9 cellular contexts compared by ENCODE assay signal in the genomic region with DNA sequence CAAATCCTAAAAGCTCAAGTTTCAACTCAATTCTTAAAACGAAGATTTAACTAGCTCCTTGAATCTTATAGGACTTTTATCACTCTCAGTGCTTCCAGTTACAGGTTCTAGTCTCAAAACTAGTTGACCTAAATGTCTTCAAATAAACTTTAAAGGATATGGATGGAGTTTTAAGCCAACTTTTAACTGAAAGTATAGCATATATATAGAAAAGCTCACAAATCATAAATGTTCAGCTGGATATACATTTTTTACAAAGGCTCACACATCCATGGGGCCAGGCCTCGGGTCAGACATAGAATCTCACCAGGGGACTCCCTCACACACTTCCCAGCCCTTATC. TPM values are rescaled to one million over a fixed set of nuclear protein-coding genes. Genes with fewer than 3 reads are reported as not detected.
DNase-seq lines count a peak whose midpoint lies in the region; ATAC-seq and TF ChIP-seq lines count a peak whose summit lies in the region.
"Had no signal": no experiment of that assay in that cellular context is flagged by ENCODE, and none has a peak within 500 bp of the region (broad histone marks: within the 10 kb centered on the region; RNA-seq: fewer than 3 reads in every experiment).

No MANE protein-coding gene starts in this region.

- peaks cover 65% of the 10 kb centered on the region for H3K27me3 Mint-ChIP-seq in stimulated activated naive CD8-positive, alpha-beta T cell treated with anti-CD3 and anti-CD28 coated beads, Interleukin-15, Interleukin-2, amounts not matched to agents 100 ng/mL and 50 ng/mL, for 24 hours

- H3K36me3 ChIP-seq in adipocyte (ENCODE audit: control insufficient read depth, insufficient read depth, low read length, severe bottlenecking) = no peaks in the 10 kb centered on the region
- H3K36me3 ChIP-seq in mesodermal cell (ENCODE audit: control insufficient read depth, insufficient read depth, low read length) = no peaks in the 10 kb centered on the region
- H3K36me3 ChIP-seq in HAP-1 (replicated peaks) = no peaks in the 10 kb centered on the region
- H3K36me3 ChIP-seq in uterus = no peaks in the 10 kb centered on the region

- no peak for DNase-seq in stimulated activated naive CD8-positive, alpha-beta T cell treated with anti-CD3 and anti-CD28 coated beads, Interleukin-15, Interleukin-2, amounts not matched to agents 100 U/mL and 50 U/mL, for 24 hours
- DNase-seq in adipocyte (ENCODE audit: low read depth) = no peak
- DNase-seq in HCEC 1CT = no peak
- no peak for DNase-seq in HAP-1 (ENCODE audit: low spot score in 2 of 2)
- no peak for DNase-seq in uterus

- peaks cover 5% of the 10 kb centered on the region for H3K4me1 Mint-ChIP-seq in stimulated activated naive CD8-positive, alpha-beta T cell treated with anti-CD3 and anti-CD28 coated beads, Interleukin-15, Interleukin-2, amounts not matched to agents 100 ng/mL and 50 ng/mL, for 24 hours (ENCODE audit: low read depth)

- no peak for TF ChIP-seq POLR2A in uterus (IDR thresholded peaks at IDR 0.05)

- no peak overlapping the region for H3K27ac Mint-ChIP-seq in stimulated activated naive CD8-positive, alpha-beta T cell treated with anti-CD3 and anti-CD28 coated beads, Interleukin-15, Interleukin-2, amounts not matched to agents 100 ng/mL and 50 ng/mL, for 24 hours

- peaks cover 15% of the 10 kb centered on the region for H3K36me3 Mint-ChIP-seq in stimulated activated naive CD8-positive, alpha-beta T cell treated with anti-CD3 and anti-CD28 coated beads, Interleukin-15, Interleukin-2, amounts not matched to agents 100 ng/mL and 50 ng/mL, for 24 hours (ENCODE audit: low read depth)

- 0 to 9% methylated on average over 1 of the region's 2 CpGs for WGBS in mesodermal cell (ENCODE audit: insufficient coverage in 2 of 2), 2 experiments

- H3K27me3 ChIP-seq in adipocyte (replicated peaks; ENCODE audit: control insufficient read depth, insufficient read depth, low read length) (peaks cover 10% of the 10 kb centered on the region), HAP-1 (ENCODE audit: low read depth) (no peaks in the 10 kb centered on the region), uterus (no peaks in the 10 kb centered on the region)

- ATAC-seq in stimulated activated naive CD8-positive, alpha-beta T cell treated with anti-CD3 and anti-CD28 coated beads, Interleukin-15, Interleukin-2, amounts not matched to agents 100 U/mL and 50 U/mL, for 24 hours = no peak
- ATAC-seq in GM18511 (IDR thresholded peaks at IDR 0.05; ENCODE audit: unreplicated experiment) = no peak

- in situ Hi-C loops in HAP-1 (cut with MboI; ENCODE audit: low sequenced_read_pairs) = no loop called here

- H3K4me1 ChIP-seq in adipocyte (ENCODE audit: control insufficient read depth, insufficient read depth, low read length) (no peaks in the 10 kb centered on the region), mesodermal cell (ENCODE audit: control insufficient read depth, insufficient read depth, low read length, poor library complexity, severe bottlenecking) (no peaks in the 10 kb centered on the region), HAP-1 (no peaks in the 10 kb centered on the region), uterus (no peaks in the 10 kb centered on the region)

- H3K9me3 ChIP-seq in adipocyte (ENCODE audit: control insufficient read depth, low read length) (peaks cover 10% of the 10 kb centered on the region), mesodermal cell (ENCODE audit: control insufficient read depth, low read length) (peaks cover 9% of the 10 kb centered on the region), HAP-1 (no peaks in the 10 kb centered on the region), uterus (no peaks in the 10 kb centered on the region)

- H3K4me3 Mint-ChIP-seq in stimulated activated naive CD8-positive, alpha-beta T cell treated with anti-CD3 and anti-CD28 coated beads, Interleukin-15, Interleukin-2, amounts not matched to agents 100 ng/mL and 50 ng/mL, for 24 hours = peak overlapping the region; percentile 77

- peak overlapping the region; percentile 27 for H3K9ac ChIP-seq in adipocyte (ENCODE audit: low read length)

- H3K27ac ChIP-seq in mesodermal cell (ENCODE audit: low read depth, low read length, severe bottlenecking) (no peak overlapping the region), uterus (no peak overlapping the region)
- H3K27ac ChIP-seq: BLaER1 treated with 17β-estradiol and CSF1 and Interleukin-3, amounts not matched to agents 10 nM and 100 nM had no signal

- intact Hi-C loops in uterus (cut with DNase I; ENCODE audit: low total_unique reads) = loop anchor here (10.0 kb wide), 1 partner anchor 157 kb away; no protein-coding TSS in a partner anchor

- H3K4me3 ChIP-seq in adipocyte (ENCODE audit: low read length) (peak overlapping the region; percentile 92), mesodermal cell (ENCODE audit: extremely low read depth, insufficient read depth, low read length, poor library complexity, severe bottlenecking) (peak overlapping the region; percentile 57), HAP-1 (no peak overlapping the region; the same call in 1 of the 2 replicates), uterus (no peak overlapping the region)

- TF ChIP-seq CTCF in uterus (IDR thresholded peaks at IDR 0.05) = no peak

- peaks cover 15% of the 10 kb centered on the region for H3K9me3 Mint-ChIP-seq in stimulated activated naive CD8-positive, alpha-beta T cell treated with anti-CD3 and anti-CD28 coated beads, Interleukin-15, Interleukin-2, amounts not matched to agents 100 ng/mL and 50 ng/mL, for 24 hours

RNA-seq across cellular contexts. Expression of gene ARHGEF7, which starts 47.1 kb away (rescaled TPM):
- 52.1 TPM for polyA plus RNA-seq in mesodermal cell (2013, experiment 1 of 2)
- 47.8 TPM for polyA plus RNA-seq in mesodermal cell (2013, experiment 2 of 2)
- 100 to 1,000 TPM in 3 of 4 donors, 10 to 100 TPM in 1; 42.6 to 152 (median 127) TPM for total RNA-seq in uterus

Comparison
In these comparisons a context has a peak if more than half of its experiments do, and no peak if none do; other contexts are left out.
1. H3K4me3 ChIP-seq: peak in adipocyte (single experiment) and mesodermal cell (single experiment); none in HAP-1 (single experiment) and uterus (0 of 2).